ENCODE assay signal across 1 cellular context in the genomic region with DNA sequence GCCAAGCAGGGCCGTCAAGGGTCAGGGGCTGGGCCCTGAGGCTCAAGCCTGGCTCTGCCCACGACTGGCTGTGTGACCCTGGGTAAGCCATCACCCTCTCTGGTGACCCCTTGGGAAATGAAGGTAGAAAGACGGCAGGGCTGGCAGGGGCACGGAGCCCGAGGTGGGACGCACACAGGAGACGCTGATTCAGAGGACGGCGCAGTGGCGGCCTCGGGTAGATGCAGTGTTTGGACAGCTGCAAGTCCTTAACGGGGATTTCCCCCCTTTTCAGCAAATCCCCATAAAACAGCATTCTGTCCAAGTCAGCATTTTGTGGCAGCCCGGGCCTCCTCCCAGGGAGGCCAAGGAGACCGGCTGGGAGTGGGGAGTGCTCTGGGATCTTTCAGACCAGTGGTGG.
TF ChIP-seq lines count a peak whose summit lies in the region.

No MANE protein-coding gene starts in this region.

TF ChIP-seq in SK-N-SH treated with all-trans-retinoic acid at 6 μM for 48 hours, 23 proteins besides CTCF, POLR2A, EP300 and RAD21 (continued from another document):
- TF ChIP-seq, protein P1, sequence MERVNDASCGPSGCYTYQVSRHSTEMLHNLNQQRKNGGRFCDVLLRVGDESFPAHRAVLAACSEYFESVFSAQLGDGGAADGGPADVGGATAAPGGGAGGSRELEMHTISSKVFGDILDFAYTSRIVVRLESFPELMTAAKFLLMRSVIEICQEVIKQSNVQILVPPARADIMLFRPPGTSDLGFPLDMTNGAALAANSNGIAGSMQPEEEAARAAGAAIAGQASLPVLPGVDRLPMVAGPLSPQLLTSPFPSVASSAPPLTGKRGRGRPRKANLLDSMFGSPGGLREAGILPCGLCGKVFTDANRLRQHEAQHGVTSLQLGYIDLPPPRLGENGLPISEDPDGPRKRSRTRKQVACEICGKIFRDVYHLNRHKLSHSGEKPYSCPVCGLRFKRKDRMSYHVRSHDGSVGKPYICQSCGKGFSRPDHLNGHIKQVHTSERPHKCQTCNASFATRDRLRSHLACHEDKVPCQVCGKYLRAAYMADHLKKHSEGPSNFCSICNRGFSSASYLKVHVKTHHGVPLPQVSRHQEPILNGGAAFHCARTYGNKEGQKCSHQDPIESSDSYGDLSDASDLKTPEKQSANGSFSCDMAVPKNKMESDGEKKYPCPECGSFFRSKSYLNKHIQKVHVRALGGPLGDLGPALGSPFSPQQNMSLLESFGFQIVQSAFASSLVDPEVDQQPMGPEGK (CRISPR knock-in tag; IDR thresholded peaks at IDR 0.05; ENCODE audit: borderline replicate concordance) = no peak
- TF ChIP-seq TCF4 (CRISPR knock-in tag; IDR thresholded peaks at IDR 0.05; ENCODE audit: borderline replicate concordance) = no peak
